In the genomic region with DNA sequence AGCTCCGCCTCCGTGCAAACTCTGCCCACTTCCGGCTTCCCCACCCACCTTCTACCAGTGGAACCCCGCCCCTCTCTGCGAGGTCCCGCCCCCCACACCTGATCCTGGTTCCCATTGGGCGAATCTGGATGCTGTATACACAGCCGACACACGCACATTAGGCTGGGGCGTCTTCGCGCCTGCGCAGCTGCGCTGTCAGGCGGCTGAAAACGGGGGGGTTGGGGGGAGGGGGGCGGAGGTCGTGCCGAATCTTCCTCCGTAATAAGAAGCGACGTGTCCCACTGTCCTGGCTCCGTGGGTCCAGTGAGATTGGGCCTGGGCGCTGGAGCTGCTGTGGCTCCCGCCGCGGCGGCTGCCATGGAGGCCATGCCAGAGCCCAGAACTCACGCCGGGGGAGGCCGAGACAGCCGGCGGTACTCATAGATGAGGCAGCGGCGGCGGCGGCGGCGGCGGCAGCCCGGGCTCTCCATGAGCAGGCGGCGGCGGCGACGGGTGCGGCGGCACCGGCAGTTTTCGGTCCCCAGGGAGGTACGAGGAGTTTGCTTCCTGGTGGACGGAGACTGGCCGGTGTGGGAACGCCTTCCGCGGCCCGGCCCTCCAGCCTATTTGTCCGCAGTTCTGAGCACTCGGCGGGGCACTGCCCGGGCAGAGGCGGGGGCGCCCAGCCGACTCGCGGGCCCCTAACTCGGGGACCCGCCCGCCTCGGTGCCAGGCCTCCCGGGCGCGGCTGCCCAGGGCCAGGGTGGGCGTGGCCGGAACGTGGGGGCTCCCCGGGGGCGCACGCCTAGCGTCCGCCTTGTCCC, we compare ENCODE assay signal across 8 cellular contexts.
DNase-seq lines count a peak whose midpoint lies in the region; ATAC-seq lines count a peak whose summit lies in the region.

No MANE protein-coding gene starts in this region.

- H3K4me3 Mint-ChIP-seq in memory B cell: peak overlapping the region; percentile 93

- H3K27me3 ChIP-seq in effector memory CD4-positive, alpha-beta T cell (replicated peaks; ENCODE audit: control insufficient read depth, insufficient read depth, low read length, poor library complexity, severe bottlenecking): no peaks in the 10 kb centered on the region

- H3K4me1 ChIP-seq in effector memory CD4-positive, alpha-beta T cell (ENCODE audit: control insufficient read depth, insufficient read depth, low read length, poor library complexity, severe bottlenecking): no peaks in the 10 kb centered on the region

- peak overlapping the region; percentile 91 for H3K27ac Mint-ChIP-seq in memory B cell

- no peaks in the 10 kb centered on the region for H3K27me3 Mint-ChIP-seq in memory B cell

- H3K4me1 Mint-ChIP-seq in memory B cell: peaks cover 12% of the 10 kb centered on the region

- no peaks in the 10 kb centered on the region for H3K9me3 Mint-ChIP-seq in memory B cell

- no peaks in the 10 kb centered on the region for H3K36me3 ChIP-seq in effector memory CD4-positive, alpha-beta T cell (ENCODE audit: control insufficient read depth, insufficient read depth, low read length)

- H3K36me3 Mint-ChIP-seq in memory B cell: peaks cover 5% of the 10 kb centered on the region

- peak overlapping the region; percentile 89 for H3K27ac ChIP-seq in effector memory CD4-positive, alpha-beta T cell (ENCODE audit: insufficient read depth, low read length, poor library complexity, severe bottlenecking)

- peak; percentile 96 for ATAC-seq in GM21360 (IDR thresholded peaks at IDR 0.05; ENCODE audit: unreplicated experiment)
- peak; percentile 93 for ATAC-seq in memory B cell (ENCODE audit: low read depth)

- DNase-seq in COLO829 (ENCODE audit: low spot score) (peak; percentile 97), HT-29 (ENCODE audit: low spot score) (peak; percentile 91), memory B cell (ENCODE audit: low spot score in 2 of 2) (peak; percentile 81 to 86)
- DNase-seq in NK-92 treated with Interleukin-12 subunit alpha and Interleukin-12 subunit beta, amount 100 ng/mL, for 24 hours (lab: John Stamatoyannopoulos, UW): peak; percentile 92
- DNase-seq in activated CD8-positive, alpha-beta memory T cell treated with anti-CD3 and anti-CD28 coated beads for 4 hours (ENCODE audit: low read depth in 2 of 2): peak; percentile 98
- peak; percentile 97 to 98 (median 98) for DNase-seq in effector memory CD4-positive, alpha-beta T cell
- peak; percentile 97 for DNase-seq in stimulated activated CD8-positive, alpha-beta memory T cell treated with anti-CD3 and anti-CD28 coated beads, Interleukin-12 subunit alpha, Interleukin-12 subunit beta, amount 100 ng/mL, for 1 hour (ENCODE audit: low read depth)

- H3K4me3 ChIP-seq in effector memory CD4-positive, alpha-beta T cell (ENCODE audit: insufficient read depth, low read depth, low read length, poor library complexity, severe bottlenecking): peak overlapping the region; percentile 87

- H3K9me3 ChIP-seq in effector memory CD4-positive, alpha-beta T cell (ENCODE audit: control insufficient read depth, low read length): no peaks in the 10 kb centered on the region

Comparison
In these comparisons a context has a peak if more than half of its experiments do, and no peak if none do; other contexts are left out.
1. Peak in every context shown above with its lines: DNase-seq, ATAC-seq, H3K4me3 ChIP-seq and H3K27ac ChIP-seq.